1 cellular context compared by ENCODE assay signal in the genomic region with DNA sequence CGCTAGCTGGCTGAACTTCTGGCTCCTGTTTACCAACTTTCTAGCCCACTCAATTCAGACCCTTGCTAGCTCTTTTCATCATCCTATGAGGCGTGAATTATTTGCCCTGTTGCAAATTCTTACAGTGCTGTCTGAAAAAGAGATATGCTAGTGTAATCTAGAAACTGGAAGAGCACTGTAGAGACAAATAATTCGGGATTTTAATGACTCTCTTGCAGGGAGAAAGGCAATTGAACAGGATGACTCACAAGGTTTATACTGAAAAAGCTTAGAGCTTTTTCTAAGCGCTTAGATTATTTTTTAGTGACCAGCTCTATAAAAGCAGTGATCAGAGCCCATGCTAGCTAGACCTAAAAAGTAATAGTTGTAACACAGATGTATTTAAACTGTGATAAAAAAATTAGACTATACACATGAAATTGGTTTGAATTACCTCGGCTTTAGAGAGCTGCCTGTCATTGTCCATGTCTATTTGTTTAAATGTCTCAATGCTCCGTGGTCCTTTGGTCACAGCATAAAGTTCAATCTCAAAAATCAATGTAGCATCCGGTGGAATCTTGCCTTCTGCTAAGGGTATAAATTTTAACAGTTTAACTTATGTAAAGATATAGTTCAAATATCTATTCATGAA.
TF ChIP-seq lines count a peak whose summit lies in the region.

No MANE protein-coding gene starts in this region.

TF ChIP-seq in HepG2, 621 proteins besides CTCF, POLR2A, EP300 and RAD21 (continued from another document and continues in another):
- TF ChIP-seq, protein P1, sequence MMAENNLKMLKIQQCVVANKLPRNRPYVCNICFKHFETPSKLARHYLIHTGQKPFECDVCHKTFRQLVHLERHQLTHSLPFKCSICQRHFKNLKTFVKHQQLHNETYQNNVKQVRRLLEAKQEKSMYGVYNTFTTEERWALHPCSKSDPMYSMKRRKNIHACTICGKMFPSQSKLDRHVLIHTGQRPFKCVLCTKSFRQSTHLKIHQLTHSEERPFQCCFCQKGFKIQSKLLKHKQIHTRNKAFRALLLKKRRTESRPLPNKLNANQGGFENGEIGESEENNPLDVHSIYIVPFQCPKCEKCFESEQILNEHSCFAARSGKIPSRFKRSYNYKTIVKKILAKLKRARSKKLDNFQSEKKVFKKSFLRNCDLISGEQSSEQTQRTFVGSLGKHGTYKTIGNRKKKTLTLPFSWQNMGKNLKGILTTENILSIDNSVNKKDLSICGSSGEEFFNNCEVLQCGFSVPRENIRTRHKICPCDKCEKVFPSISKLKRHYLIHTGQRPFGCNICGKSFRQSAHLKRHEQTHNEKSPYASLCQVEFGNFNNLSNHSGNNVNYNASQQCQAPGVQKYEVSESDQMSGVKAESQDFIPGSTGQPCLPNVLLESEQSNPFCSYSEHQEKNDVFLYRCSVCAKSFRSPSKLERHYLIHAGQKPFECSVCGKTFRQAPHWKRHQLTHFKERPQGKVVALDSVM (CRISPR knock-in tag; IDR thresholded peaks at IDR 0.05), result no peak
- TF ChIP-seq GABPA (IDR thresholded peaks at IDR 0.05; ENCODE audit: low read depth, low read length) (no peak), GABPA (CRISPR knock-in tag; IDR thresholded peaks at IDR 0.05; ENCODE audit: low read depth) (peak; percentile 55; the same call in 1 of the 2 replicates), GZF1 (CRISPR knock-in tag; IDR thresholded peaks at IDR 0.05) (no peak), KLF15 (CRISPR knock-in tag; IDR thresholded peaks at IDR 0.05; ENCODE audit: borderline replicate concordance) (no peak), ZNF354B (CRISPR knock-in tag; IDR thresholded peaks at IDR 0.05) (no peak), ZNF775 (CRISPR knock-in tag; IDR thresholded peaks at IDR 0.05; ENCODE audit: borderline replicate concordance) (no peak), PHF8 (CRISPR knock-in tag; IDR thresholded peaks at IDR 0.05) (no peak), NFE2L1 (CRISPR knock-in tag; IDR thresholded peaks at IDR 0.05; ENCODE audit: borderline replicate concordance) (no peak), ZNF746 (CRISPR knock-in tag; IDR thresholded peaks at IDR 0.05) (no peak), NCOA2 (CRISPR knock-in tag; IDR thresholded peaks at IDR 0.05) (peak; percentile 81), MED1 (CRISPR knock-in tag; IDR thresholded peaks at IDR 0.05) (peak; percentile 62), MIER2 (CRISPR knock-in tag; IDR thresholded peaks at IDR 0.05) (peak; percentile 55; the same call in 1 of the 2 replicates), AGO2 (optimal IDR thresholded peaks at IDR 0.05; ENCODE audit: low read depth, low read length) (no peak), ZNF598 (CRISPR knock-in tag; IDR thresholded peaks at IDR 0.05; ENCODE audit: borderline replicate concordance) (no peak), KAT7 (CRISPR knock-in tag; IDR thresholded peaks at IDR 0.05; ENCODE audit: borderline replicate concordance) (no peak), RELA (CRISPR knock-in tag; IDR thresholded peaks at IDR 0.05) (no peak), NFKB2 (CRISPR knock-in tag; IDR thresholded peaks at IDR 0.05; ENCODE audit: borderline replicate concordance) (no peak), ISL2 (CRISPR knock-in tag; IDR thresholded peaks at IDR 0.05) (peak; percentile 51; the same call in 1 of the 2 replicates), NCOR1 (IDR thresholded peaks at IDR 0.05; ENCODE audit: borderline replicate concordance, low read length) (peak; percentile 99), TBX3 (IDR thresholded peaks at IDR 0.05; ENCODE audit: borderline replicate concordance) (no peak), MIXL1 (CRISPR knock-in tag; IDR thresholded peaks at IDR 0.05) (peak; percentile 78), ZNF589 (CRISPR knock-in tag; conservative IDR thresholded peaks at IDR 0.05) (no peak), BHLHE40 (IDR thresholded peaks at IDR 0.05; ENCODE audit: low read length) (no peak), CEBPG (CRISPR knock-in tag; IDR thresholded peaks at IDR 0.05) (peak; percentile 77), ZFP36 (IDR thresholded peaks at IDR 0.05; ENCODE audit: borderline replicate concordance, low read depth, low read length, partially characterized antibody) (no peak), ZNF816 (CRISPR knock-in tag; IDR thresholded peaks at IDR 0.05; ENCODE audit: borderline replicate concordance) (no peak; the same call in 1 of the 2 replicates), RNF2 (conservative IDR thresholded peaks at IDR 0.05; ENCODE audit: low read depth) (no peak), POLR2AphosphoS2 (IDR thresholded peaks at IDR 0.05; ENCODE audit: low read depth, low read length) (no peak), PCBP2 (optimal IDR thresholded peaks at IDR 0.05; ENCODE audit: low read depth, low read length, poor library complexity, severe bottlenecking) (no peak), SMYD3 (CRISPR knock-in tag; IDR thresholded peaks at IDR 0.05) (no peak), GTF3A (CRISPR knock-in tag; conservative IDR thresholded peaks at IDR 0.05) (no peak), ZNF446 (CRISPR knock-in tag; IDR thresholded peaks at IDR 0.05) (no peak)
- TF ChIP-seq, protein P2, sequence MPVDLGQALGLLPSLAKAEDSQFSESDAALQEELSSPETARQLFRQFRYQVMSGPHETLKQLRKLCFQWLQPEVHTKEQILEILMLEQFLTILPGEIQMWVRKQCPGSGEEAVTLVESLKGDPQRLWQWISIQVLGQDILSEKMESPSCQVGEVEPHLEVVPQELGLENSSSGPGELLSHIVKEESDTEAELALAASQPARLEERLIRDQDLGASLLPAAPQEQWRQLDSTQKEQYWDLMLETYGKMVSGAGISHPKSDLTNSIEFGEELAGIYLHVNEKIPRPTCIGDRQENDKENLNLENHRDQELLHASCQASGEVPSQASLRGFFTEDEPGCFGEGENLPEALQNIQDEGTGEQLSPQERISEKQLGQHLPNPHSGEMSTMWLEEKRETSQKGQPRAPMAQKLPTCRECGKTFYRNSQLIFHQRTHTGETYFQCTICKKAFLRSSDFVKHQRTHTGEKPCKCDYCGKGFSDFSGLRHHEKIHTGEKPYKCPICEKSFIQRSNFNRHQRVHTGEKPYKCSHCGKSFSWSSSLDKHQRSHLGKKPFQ (CRISPR knock-in tag; IDR thresholded peaks at IDR 0.05; ENCODE audit: insufficient replicate concordance), result no peak
- TF ChIP-seq, protein P3, sequence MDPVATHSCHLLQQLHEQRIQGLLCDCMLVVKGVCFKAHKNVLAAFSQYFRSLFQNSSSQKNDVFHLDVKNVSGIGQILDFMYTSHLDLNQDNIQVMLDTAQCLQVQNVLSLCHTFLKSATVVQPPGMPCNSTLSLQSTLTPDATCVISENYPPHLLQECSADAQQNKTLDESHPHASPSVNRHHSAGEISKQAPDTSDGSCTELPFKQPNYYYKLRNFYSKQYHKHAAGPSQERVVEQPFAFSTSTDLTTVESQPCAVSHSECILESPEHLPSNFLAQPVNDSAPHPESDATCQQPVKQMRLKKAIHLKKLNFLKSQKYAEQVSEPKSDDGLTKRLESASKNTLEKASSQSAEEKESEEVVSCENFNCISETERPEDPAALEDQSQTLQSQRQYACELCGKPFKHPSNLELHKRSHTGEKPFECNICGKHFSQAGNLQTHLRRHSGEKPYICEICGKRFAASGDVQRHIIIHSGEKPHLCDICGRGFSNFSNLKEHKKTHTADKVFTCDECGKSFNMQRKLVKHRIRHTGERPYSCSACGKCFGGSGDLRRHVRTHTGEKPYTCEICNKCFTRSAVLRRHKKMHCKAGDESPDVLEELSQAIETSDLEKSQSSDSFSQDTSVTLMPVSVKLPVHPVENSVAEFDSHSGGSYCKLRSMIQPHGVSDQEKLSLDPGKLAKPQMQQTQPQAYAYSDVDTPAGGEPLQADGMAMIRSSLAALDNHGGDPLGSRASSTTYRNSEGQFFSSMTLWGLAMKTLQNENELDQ (CRISPR knock-in tag; IDR thresholded peaks at IDR 0.05; ENCODE audit: borderline replicate concordance), result no peak
- TF ChIP-seq, protein P4, sequence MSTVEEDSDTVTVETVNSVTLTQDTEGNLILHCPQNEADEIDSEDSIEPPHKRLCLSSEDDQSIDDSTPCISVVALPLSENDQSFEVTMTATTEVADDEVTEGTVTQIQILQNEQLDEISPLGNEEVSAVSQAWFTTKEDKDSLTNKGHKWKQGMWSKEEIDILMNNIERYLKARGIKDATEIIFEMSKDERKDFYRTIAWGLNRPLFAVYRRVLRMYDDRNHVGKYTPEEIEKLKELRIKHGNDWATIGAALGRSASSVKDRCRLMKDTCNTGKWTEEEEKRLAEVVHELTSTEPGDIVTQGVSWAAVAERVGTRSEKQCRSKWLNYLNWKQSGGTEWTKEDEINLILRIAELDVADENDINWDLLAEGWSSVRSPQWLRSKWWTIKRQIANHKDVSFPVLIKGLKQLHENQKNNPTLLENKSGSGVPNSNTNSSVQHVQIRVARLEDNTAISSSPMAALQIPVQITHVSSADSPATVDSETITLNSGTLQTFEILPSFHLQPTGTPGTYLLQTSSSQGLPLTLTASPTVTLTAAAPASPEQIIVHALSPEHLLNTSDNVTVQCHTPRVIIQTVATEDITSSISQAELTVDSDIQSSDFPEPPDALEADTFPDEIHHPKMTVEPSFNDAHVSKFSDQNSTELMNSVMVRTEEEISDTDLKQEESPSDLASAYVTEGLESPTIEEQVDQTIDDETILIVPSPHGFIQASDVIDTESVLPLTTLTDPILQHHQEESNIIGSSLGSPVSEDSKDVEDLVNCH (CRISPR knock-in tag; IDR thresholded peaks at IDR 0.05), result no peak
- TF ChIP-seq, protein P5, sequence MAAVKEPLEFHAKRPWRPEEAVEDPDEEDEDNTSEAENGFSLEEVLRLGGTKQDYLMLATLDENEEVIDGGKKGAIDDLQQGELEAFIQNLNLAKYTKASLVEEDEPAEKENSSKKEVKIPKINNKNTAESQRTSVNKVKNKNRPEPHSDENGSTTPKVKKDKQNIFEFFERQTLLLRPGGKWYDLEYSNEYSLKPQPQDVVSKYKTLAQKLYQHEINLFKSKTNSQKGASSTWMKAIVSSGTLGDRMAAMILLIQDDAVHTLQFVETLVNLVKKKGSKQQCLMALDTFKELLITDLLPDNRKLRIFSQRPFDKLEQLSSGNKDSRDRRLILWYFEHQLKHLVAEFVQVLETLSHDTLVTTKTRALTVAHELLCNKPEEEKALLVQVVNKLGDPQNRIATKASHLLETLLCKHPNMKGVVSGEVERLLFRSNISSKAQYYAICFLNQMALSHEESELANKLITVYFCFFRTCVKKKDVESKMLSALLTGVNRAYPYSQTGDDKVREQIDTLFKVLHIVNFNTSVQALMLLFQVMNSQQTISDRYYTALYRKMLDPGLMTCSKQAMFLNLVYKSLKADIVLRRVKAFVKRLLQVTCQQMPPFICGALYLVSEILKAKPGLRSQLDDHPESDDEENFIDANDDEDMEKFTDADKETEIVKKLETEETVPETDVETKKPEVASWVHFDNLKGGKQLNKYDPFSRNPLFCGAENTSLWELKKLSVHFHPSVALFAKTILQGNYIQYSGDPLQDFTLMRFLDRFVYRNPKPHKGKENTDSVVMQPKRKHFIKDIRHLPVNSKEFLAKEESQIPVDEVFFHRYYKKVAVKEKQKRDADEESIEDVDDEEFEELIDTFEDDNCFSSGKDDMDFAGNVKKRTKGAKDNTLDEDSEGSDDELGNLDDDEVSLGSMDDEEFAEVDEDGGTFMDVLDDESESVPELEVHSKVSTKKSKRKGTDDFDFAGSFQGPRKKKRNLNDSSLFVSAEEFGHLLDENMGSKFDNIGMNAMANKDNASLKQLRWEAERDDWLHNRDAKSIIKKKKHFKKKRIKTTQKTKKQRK (IDR thresholded peaks at IDR 0.05; ENCODE audit: low read length), result no peak
- TF ChIP-seq, protein P6, sequence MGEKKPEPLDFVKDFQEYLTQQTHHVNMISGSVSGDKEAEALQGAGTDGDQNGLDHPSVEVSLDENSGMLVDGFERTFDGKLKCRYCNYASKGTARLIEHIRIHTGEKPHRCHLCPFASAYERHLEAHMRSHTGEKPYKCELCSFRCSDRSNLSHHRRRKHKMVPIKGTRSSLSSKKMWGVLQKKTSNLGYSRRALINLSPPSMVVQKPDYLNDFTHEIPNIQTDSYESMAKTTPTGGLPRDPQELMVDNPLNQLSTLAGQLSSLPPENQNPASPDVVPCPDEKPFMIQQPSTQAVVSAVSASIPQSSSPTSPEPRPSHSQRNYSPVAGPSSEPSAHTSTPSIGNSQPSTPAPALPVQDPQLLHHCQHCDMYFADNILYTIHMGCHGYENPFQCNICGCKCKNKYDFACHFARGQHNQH (CRISPR knock-in tag; IDR thresholded peaks at IDR 0.05), result no peak
- TF ChIP-seq, protein P7, sequence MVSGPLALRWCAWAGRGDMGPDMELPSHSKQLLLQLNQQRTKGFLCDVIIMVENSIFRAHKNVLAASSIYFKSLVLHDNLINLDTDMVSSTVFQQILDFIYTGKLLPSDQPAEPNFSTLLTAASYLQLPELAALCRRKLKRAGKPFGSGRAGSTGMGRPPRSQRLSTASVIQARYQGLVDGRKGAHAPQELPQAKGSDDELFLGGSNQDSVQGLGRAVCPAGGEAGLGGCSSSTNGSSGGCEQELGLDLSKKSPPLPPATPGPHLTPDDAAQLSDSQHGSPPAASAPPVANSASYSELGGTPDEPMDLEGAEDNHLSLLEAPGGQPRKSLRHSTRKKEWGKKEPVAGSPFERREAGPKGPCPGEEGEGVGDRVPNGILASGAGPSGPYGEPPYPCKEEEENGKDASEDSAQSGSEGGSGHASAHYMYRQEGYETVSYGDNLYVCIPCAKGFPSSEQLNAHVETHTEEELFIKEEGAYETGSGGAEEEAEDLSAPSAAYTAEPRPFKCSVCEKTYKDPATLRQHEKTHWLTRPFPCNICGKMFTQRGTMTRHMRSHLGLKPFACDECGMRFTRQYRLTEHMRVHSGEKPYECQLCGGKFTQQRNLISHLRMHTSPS (CRISPR knock-in tag; IDR thresholded peaks at IDR 0.05; ENCODE audit: low read depth), result no peak
- TF ChIP-seq, protein P8, sequence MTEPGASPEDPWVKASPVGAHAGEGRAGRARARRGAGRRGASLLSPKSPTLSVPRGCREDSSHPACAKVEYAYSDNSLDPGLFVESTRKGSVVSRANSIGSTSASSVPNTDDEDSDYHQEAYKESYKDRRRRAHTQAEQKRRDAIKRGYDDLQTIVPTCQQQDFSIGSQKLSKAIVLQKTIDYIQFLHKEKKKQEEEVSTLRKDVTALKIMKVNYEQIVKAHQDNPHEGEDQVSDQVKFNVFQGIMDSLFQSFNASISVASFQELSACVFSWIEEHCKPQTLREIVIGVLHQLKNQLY (CRISPR knock-in tag; IDR thresholded peaks at IDR 0.05), result 0 out of 2 replicates have a peak, but pooled peaks have one; percentile 65
- TF ChIP-seq, protein P9, sequence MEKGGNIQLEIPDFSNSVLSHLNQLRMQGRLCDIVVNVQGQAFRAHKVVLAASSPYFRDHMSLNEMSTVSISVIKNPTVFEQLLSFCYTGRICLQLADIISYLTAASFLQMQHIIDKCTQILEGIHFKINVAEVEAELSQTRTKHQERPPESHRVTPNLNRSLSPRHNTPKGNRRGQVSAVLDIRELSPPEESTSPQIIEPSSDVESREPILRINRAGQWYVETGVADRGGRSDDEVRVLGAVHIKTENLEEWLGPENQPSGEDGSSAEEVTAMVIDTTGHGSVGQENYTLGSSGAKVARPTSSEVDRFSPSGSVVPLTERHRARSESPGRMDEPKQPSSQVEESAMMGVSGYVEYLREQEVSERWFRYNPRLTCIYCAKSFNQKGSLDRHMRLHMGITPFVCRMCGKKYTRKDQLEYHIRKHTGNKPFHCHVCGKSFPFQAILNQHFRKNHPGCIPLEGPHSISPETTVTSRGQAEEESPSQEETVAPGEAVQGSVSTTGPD (CRISPR knock-in tag; IDR thresholded peaks at IDR 0.05), result no peak
- TF ChIP-seq, protein P10, sequence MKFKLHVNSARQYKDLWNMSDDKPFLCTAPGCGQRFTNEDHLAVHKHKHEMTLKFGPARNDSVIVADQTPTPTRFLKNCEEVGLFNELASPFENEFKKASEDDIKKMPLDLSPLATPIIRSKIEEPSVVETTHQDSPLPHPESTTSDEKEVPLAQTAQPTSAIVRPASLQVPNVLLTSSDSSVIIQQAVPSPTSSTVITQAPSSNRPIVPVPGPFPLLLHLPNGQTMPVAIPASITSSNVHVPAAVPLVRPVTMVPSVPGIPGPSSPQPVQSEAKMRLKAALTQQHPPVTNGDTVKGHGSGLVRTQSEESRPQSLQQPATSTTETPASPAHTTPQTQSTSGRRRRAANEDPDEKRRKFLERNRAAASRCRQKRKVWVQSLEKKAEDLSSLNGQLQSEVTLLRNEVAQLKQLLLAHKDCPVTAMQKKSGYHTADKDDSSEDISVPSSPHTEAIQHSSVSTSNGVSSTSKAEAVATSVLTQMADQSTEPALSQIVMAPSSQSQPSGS (CRISPR knock-in tag; IDR thresholded peaks at IDR 0.05), result no peak
